17 cellular contexts compared by ENCODE assay signal in genomic region chr14:31897581-31898186, GRCh38.
DNase-seq lines count a peak whose midpoint lies in the region; ATAC-seq, FAIRE-seq and TF ChIP-seq lines count a peak whose summit lies in the region.
"Had no signal": no experiment of that assay in that cellular context is flagged by ENCODE, and none has a peak within 500 bp of the region (broad histone marks: within the 10 kb centered on the region; RNA-seq: fewer than 3 reads in every experiment).

No MANE protein-coding gene starts in this region.

- peak; percentile 18; the same call in 1 of the 2 replicates for TF ChIP-seq CTCF in AG10803 (conservative IDR thresholded peaks at IDR 0.05; ENCODE audit: low read length)
- TF ChIP-seq CTCF in LNCaP clone FGC (IDR thresholded peaks at IDR 0.05; ENCODE audit: control insufficient read depth, extremely low read depth, insufficient read depth): peak; percentile 29; the same call in 1 of the 2 replicates
- no peak for TF ChIP-seq CTCF in brain (conservative IDR thresholded peaks at IDR 0.05)
- TF ChIP-seq CTCF in keratinocyte (optimal IDR thresholded peaks at IDR 0.05 in 1 of 3, IDR thresholded peaks at IDR 0.05 in 1 of 3, conservative IDR thresholded peaks at IDR 0.05 in 1 of 3; ENCODE audit: extremely low read depth in 1 of 3, insufficient read depth in 2 of 3, low read length in 3 of 3): no peak
- no peak for TF ChIP-seq CTCF in pancreas (IDR thresholded peaks at IDR 0.05)

- H4K20me1 ChIP-seq in keratinocyte (ENCODE audit: control insufficient read depth, extremely low read depth, insufficient read depth, low read length): no peaks in the 10 kb centered on the region

- H3K27me3 ChIP-seq in keratinocyte (ENCODE audit: control insufficient read depth, extremely low read depth, insufficient read depth, low read length) (no peaks in the 10 kb centered on the region), pancreas (no peaks in the 10 kb centered on the region)
- H3K27me3 ChIP-seq: dorsolateral prefrontal cortex, heart right ventricle had no signal

- no peaks in the 10 kb centered on the region for H3K9me3 Mint-ChIP-seq in brain

- H3K4me3 Mint-ChIP-seq in brain (no peak overlapping the region), T-helper 17 cell (no peak overlapping the region)

- no peaks in the 10 kb centered on the region for H3K9me1 ChIP-seq in keratinocyte (ENCODE audit: control insufficient read depth, extremely low read depth, insufficient read depth, low read length)

- no peak overlapping the region for H3K9ac ChIP-seq in keratinocyte (ENCODE audit: control insufficient read depth, extremely low read depth, insufficient read depth, low read length)

- H3K4me3 ChIP-seq in AG10803 (ENCODE audit: low read length): no peak overlapping the region
- H3K4me3 ChIP-seq in LNCaP clone FGC (ENCODE audit: low read depth, low read length): no peak overlapping the region
- H3K4me3 ChIP-seq in keratinocyte (ENCODE audit: control insufficient read depth in 2 of 3, extremely low read depth in 1 of 3, insufficient read depth in 2 of 3, low read depth in 1 of 3, low read length in 3 of 3): no peak overlapping the region
- no peak overlapping the region for H3K4me3 ChIP-seq in pancreas
- H3K4me3 ChIP-seq: dorsolateral prefrontal cortex, heart right ventricle had no signal

- intact Hi-C loops in pancreas (cut with DNase I): no loop called here

- no peak overlapping the region for H2AFZ ChIP-seq in keratinocyte (ENCODE audit: control insufficient read depth, low read length)

- H3K36me3 Mint-ChIP-seq in brain: no peaks in the 10 kb centered on the region
- H3K36me3 Mint-ChIP-seq in T-helper 17 cell (ENCODE audit: low read depth): peaks cover 3% of the 10 kb centered on the region

- DNase-seq in AG10803 (ENCODE audit: low read depth) (peak; percentile 71), LNCaP clone FGC (ENCODE audit: low read depth) (no peak), keratinocyte (ENCODE audit: low read depth, low spot score) (no peak), pancreas (no peak), NCI-H2171 (lab: John Stamatoyannopoulos, UW) (no peak), T-helper 17 cell (no peak)
- DNase-seq in activated T-cell treated with anti-CD3 and anti-CD28 coated beads, Interleukin-2, amount 50 U/mL, for 48 hours: no peak
- DNase-seq: activated naive CD4-positive, alpha-beta T cell; dorsolateral prefrontal cortex; HCEC 1CT; NCI-H2081 treated with DMSO at 0.1 percent for 48 hours; NCI-H748 treated with DMSO at 0.1 percent for 48 hours; stimulated activated CD4-positive, alpha-beta T cell treated with anti-CD3 and anti-CD28 coated beads, Interleukin-2, amount 100 ng/mL, for 48 hours; T-helper 2 cell had no signal

- H3K9me3 ChIP-seq in keratinocyte (ENCODE audit: control insufficient read depth, low read depth, low read length) (no peaks in the 10 kb centered on the region), pancreas (no peaks in the 10 kb centered on the region), T-helper 17 cell (ENCODE audit: control insufficient read depth, low read length, poor library complexity, severe bottlenecking) (no peaks in the 10 kb centered on the region)
- H3K9me3 ChIP-seq: heart right ventricle had no signal

- dilution Hi-C loops in keratinocyte (cut with MboI; ENCODE audit: extremely low pct_ligation_motif_present, low sequenced_read_pairs): no loop called here

- FAIRE-seq in keratinocyte (lab: Jason Lieb, UNC) (peak; percentile 26), pancreas (lab: Jason Lieb, UNC) (no peak)
- FAIRE-seq: RCC 7860 had no signal

- 75 to 77% methylated on average over 4 of the region's 4 CpGs for WGBS in pancreas, 2 donors

- H3K4me1 ChIP-seq in keratinocyte (ENCODE audit: control insufficient read depth, extremely low read depth, insufficient read depth, low read length) (peaks cover 37% of the 10 kb centered on the region), pancreas (peaks cover 0 to 3% (median 0%) of the 10 kb centered on the region in 3 donors)

- H3K27me3 Mint-ChIP-seq in brain (no peaks in the 10 kb centered on the region), T-helper 17 cell (peaks cover 9% of the 10 kb centered on the region)

- no peak overlapping the region for H3K27ac ChIP-seq in keratinocyte (ENCODE audit: control insufficient read depth, insufficient read depth, low read length)
- no peak overlapping the region for H3K27ac ChIP-seq in pancreas
- H3K27ac ChIP-seq: dorsolateral prefrontal cortex had no signal

- H3K4me2 ChIP-seq in keratinocyte (ENCODE audit: control insufficient read depth, extremely low read depth, insufficient read depth, low read depth, low read length): no peak overlapping the region

- H3K4me1 Mint-ChIP-seq in brain: peaks cover 44% of the 10 kb centered on the region
- H3K4me1 Mint-ChIP-seq in T-helper 17 cell: no peaks in the 10 kb centered on the region

- H3K27ac Mint-ChIP-seq in brain: peak overlapping the region in 4 of 5 experiments; percentile 15 to 57 (median 20)
- H3K27ac Mint-ChIP-seq in T-helper 17 cell: no peak overlapping the region

- H3K36me3 ChIP-seq in keratinocyte (ENCODE audit: control insufficient read depth in 2 of 2, extremely low read depth in 1 of 2, insufficient read depth in 2 of 2, low read length in 2 of 2) (no peaks in the 10 kb centered on the region), pancreas (no peaks in the 10 kb centered on the region)
- H3K36me3 ChIP-seq: heart right ventricle had no signal

- no peaks in the 10 kb centered on the region for H3K79me2 ChIP-seq in keratinocyte (ENCODE audit: control insufficient read depth, insufficient read depth, low read length)

- ATAC-seq in pancreas (no peak), T-helper 17 cell (no peak)

Comparison
In these comparisons a context has a peak if more than half of its experiments do, and no peak if none do; other contexts are left out.
1. CTCF ChIP-seq: peak in AG10803 (single experiment) and LNCaP clone FGC (single experiment); none in brain (0 of 2), keratinocyte (0 of 3) and pancreas (0 of 4).